1 cellular context compared by ENCODE assay signal in the genomic region with DNA sequence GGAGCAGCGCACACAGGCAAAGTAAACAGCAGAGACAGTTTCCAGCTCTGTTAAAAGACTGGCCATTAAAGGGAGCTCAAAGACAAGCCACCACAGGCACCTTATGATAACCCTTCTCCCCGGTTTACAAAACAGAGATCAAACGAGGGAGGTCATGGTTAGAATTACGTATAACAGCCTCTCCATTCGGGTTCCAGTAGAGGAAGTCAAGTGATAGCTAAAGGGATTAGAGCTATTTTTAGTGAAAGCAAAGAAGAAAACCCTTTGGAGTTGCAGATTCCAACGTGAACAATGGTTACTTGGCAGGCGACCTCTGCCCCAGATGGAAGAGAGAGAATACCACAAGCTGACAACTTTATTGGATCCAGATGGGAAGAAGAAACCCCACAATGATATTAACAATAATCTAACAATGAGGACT.
TF ChIP-seq lines count a peak whose summit lies in the region.

No MANE protein-coding gene starts in this region.

TF ChIP-seq in H1, 55 proteins besides CTCF, POLR2A, EP300 and RAD21:
- no peak for TF ChIP-seq ZNF274 (IDR thresholded peaks at IDR 0.05; ENCODE audit: borderline replicate concordance, extremely low read depth, low read length)
- 0 out of 2 replicates have a peak, but pooled peaks have one; percentile 13 for TF ChIP-seq TCF12 (IDR thresholded peaks at IDR 0.05; ENCODE audit: low read depth, low read length)
TF ChIP-seq in H1: peak in this region for 1.
